In the genomic region with DNA sequence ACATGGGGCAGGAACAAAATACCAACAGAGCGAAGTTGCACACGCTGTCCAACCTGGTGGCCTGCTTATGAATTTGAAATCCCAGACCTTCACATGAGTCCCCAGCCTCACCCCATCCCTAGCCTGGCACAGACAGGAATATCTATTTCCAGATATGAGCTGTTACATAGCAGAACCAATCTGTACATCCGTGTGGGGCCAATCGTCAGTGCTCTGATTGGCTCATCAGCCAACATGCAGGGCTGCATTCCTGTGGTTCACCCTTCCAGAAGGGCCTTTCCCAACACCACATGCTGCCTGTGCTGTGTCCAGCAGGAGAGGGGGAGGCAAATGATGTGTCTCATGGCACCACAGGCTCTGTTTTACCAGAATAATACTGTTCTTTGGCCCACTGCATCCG, we compare ENCODE assay signal across 8 cellular contexts. TPM values are rescaled to one million over a fixed set of nuclear protein-coding genes. Genes with fewer than 3 reads are reported as not detected.
DNase-seq lines count a peak whose midpoint lies in the region; ATAC-seq and TF ChIP-seq lines count a peak whose summit lies in the region.
"Had no signal": no experiment of that assay in that cellular context is flagged by ENCODE, and none has a peak within 500 bp of the region (broad histone marks: within the 10 kb centered on the region; RNA-seq: fewer than 3 reads in every experiment).

No MANE protein-coding gene starts in this region.

- H2BK15ac ChIP-seq in mesendoderm (replicated peaks; ENCODE audit: low read depth): no peak overlapping the region

- H3K9me3 ChIP-seq in MG63: no peaks in the 10 kb centered on the region

- no peak overlapping the region for H3K56ac ChIP-seq in mesendoderm (ENCODE audit: low read length)

- H3K4me1 ChIP-seq in mesendoderm (ENCODE audit: control insufficient read depth, low read depth, low read length): peaks cover 3% of the 10 kb centered on the region

- H3K9ac ChIP-seq in mesendoderm (ENCODE audit: low read length): no peak overlapping the region

- H2AK5ac ChIP-seq in mesendoderm (ENCODE audit: low read length): no peak overlapping the region

- TF ChIP-seq CTCF in epithelial cell of esophagus (IDR thresholded peaks at IDR 0.05; ENCODE audit: insufficient read depth, low read depth, low read length, missing control alignments): no peak

- H3K23ac ChIP-seq in mesendoderm (ENCODE audit: low read length): no peak overlapping the region

- H3K79me1 ChIP-seq in mesendoderm (ENCODE audit: low read length): no peaks in the 10 kb centered on the region

- H2BK120ac ChIP-seq in mesendoderm (ENCODE audit: low read depth, low read length): no peak overlapping the region

- no peak overlapping the region for H3K18ac ChIP-seq in mesendoderm (ENCODE audit: low read length)

- no CpG with 5 or more reads among the region's 5 CpGs for WGBS in mesendoderm (ENCODE audit: extremely low coverage, insufficient coverage, low lambda C conversion rate)

- no peak overlapping the region for H3K4me3 ChIP-seq in MG63
- no peak overlapping the region for H3K4me3 ChIP-seq in epithelial cell of esophagus (ENCODE audit: low read length)
- no peak overlapping the region for H3K4me3 ChIP-seq in mesendoderm (ENCODE audit: low read length)

- no peaks in the 10 kb centered on the region for H3K9me3 Mint-ChIP-seq in activated T-helper 17 cell treated with anti-CD3 and anti-CD28 coated beads, Interleukin-2, amount 50 U/mL, for 72 hours

- ATAC-seq in activated T-helper 17 cell treated with anti-CD3 and anti-CD28 coated beads, Interleukin-2, amount 50 U/mL, for 72 hours (replicated peaks): no peak

- no peaks in the 10 kb centered on the region for H3K27me3 ChIP-seq in MG63
- H3K27me3 ChIP-seq in mesendoderm (ENCODE audit: insufficient read depth, low read length, poor library complexity): no peaks in the 10 kb centered on the region

- H4K5ac ChIP-seq in mesendoderm (ENCODE audit: low read length): no peak overlapping the region

- H4K8ac ChIP-seq in mesendoderm (ENCODE audit: low read depth, low read length): no peak overlapping the region

- H3K27ac ChIP-seq in mesendoderm (ENCODE audit: low read depth, low read length): no peak overlapping the region

- no peak overlapping the region for H3K4me2 ChIP-seq in mesendoderm (ENCODE audit: low read length)

- H3K4me1 Mint-ChIP-seq in activated T-helper 17 cell treated with anti-CD3 and anti-CD28 coated beads, Interleukin-2, amount 50 U/mL, for 72 hours: no peaks in the 10 kb centered on the region

- H3K27ac Mint-ChIP-seq in activated T-helper 17 cell treated with anti-CD3 and anti-CD28 coated beads, Interleukin-2, amount 50 U/mL, for 72 hours: no peak overlapping the region

- peak; percentile 97 for DNase-seq in MG63
- peak; percentile 98 for DNase-seq in epithelial cell of esophagus (ENCODE audit: low read depth)
- DNase-seq in mesendoderm: peak; percentile 74
- DNase-seq in KG1 (lab: John Stamatoyannopoulos, UW): no peak
- DNase-seq in hypothalamus (lab: John Stamatoyannopoulos, UW): no peak
- no peak for DNase-seq in SIG-M5 (lab: John Stamatoyannopoulos, UW)
- DNase-seq: retina had no signal

- H2BK5ac ChIP-seq in mesendoderm (ENCODE audit: low read length): no peak overlapping the region

- H3K4me3 Mint-ChIP-seq in activated T-helper 17 cell treated with anti-CD3 and anti-CD28 coated beads, Interleukin-2, amount 50 U/mL, for 72 hours: no peak overlapping the region

- H3K36me3 ChIP-seq in MG63 (no peaks in the 10 kb centered on the region), mesendoderm (ENCODE audit: control insufficient read depth, insufficient read depth, low read length) (no peaks in the 10 kb centered on the region)

- no peaks in the 10 kb centered on the region for H3K36me3 Mint-ChIP-seq in activated T-helper 17 cell treated with anti-CD3 and anti-CD28 coated beads, Interleukin-2, amount 50 U/mL, for 72 hours (ENCODE audit: low read depth)

- no peaks in the 10 kb centered on the region for H3K79me2 ChIP-seq in mesendoderm (ENCODE audit: control insufficient read depth, insufficient read depth, low read length)

- H3K27me3 Mint-ChIP-seq in activated T-helper 17 cell treated with anti-CD3 and anti-CD28 coated beads, Interleukin-2, amount 50 U/mL, for 72 hours: no peaks in the 10 kb centered on the region

- H3K4ac ChIP-seq in mesendoderm (ENCODE audit: low read depth, low read length): no peak overlapping the region

RNA-seq across cellular contexts. Expression of a gene that starts 31.3 kb away (rescaled TPM):
- 171 and 192 TPM in 2 replicates for total RNA-seq in MG63 (2014; rRNA removed; shearing (Covaris generic); ENCODE audit: low replicate concordance)
- 188 TPM for polyA plus RNA-seq in mesendoderm (2013, experiment 1 of 2)
- 199 TPM for polyA plus RNA-seq in mesendoderm (2013, experiment 2 of 2)
- total RNA-seq in activated T-helper 17 cell treated with anti-CD3 and anti-CD28 coated beads, Interleukin-2, amount 50 U/mL, for 72 hours: not detected

Comparison
In these comparisons a context has a peak if more than half of its experiments do, and no peak if none do; other contexts are left out.
1. DNase-seq: peak in MG63 (single experiment), epithelial cell of esophagus (single experiment) and mesendoderm (single experiment); none in KG1 (single experiment), hypothalamus (0 of 51) and SIG-M5 (single experiment).
2. RNA of a gene that starts 31.3 kb away (total RNA-seq): 171 to 192 TPM in MG63; not detected in activated T-helper 17 cell treated with anti-CD3 and anti-CD28 coated beads, Interleukin-2, amount 50 U/mL, for 72 hours; every median in the first group is over 100 times any median in the second.